14 cellular contexts compared by ENCODE assay signal in genomic region chr5:137186759-137187461, GRCh38.
DNase-seq lines count a peak whose midpoint lies in the region; ATAC-seq and TF ChIP-seq lines count a peak whose summit lies in the region.
"Had no signal": no experiment of that assay in that cellular context is flagged by ENCODE, and none has a peak within 500 bp of the region (broad histone marks: within the 10 kb centered on the region; RNA-seq: fewer than 3 reads in every experiment).

No MANE protein-coding gene starts in this region.

- H3K27me3 Mint-ChIP-seq in activated CD8-positive, alpha-beta T cell treated with anti-CD3 and anti-CD28 coated beads for 36 hours = peaks cover 7% of the 10 kb centered on the region
- H3K27me3 Mint-ChIP-seq: activated CD4-positive, alpha-beta memory T cell treated with anti-CD3 and anti-CD28 coated beads, Interleukin-2, amount 10 ng/mL, durations not matched to agents 7 days and 5 days; activated naive CD4-positive, alpha-beta T cell treated with anti-CD3 and anti-CD28 coated beads, Interleukin-2, amount 10 ng/mL, durations not matched to agents 7 days and 5 days had no signal

- no peak overlapping the region for H3K4me3 ChIP-seq in RWPE2 (ENCODE audit: severe bottlenecking)
- H3K4me3 ChIP-seq in foreskin fibroblast (ENCODE audit: low read depth in 1 of 2, low read length in 2 of 2) = no peak overlapping the region
- no peak overlapping the region for H3K4me3 ChIP-seq in psoas muscle

- intact Hi-C loops in psoas muscle (cut with DNase I) (no loop called here), posterior vena cava (cut with DNase I) (no loop called here)
- intact Hi-C loops in activated CD8-positive, alpha-beta T cell treated with anti-CD3 and anti-CD28 coated beads for 36 hours (cut with micrococcal nuclease) = no loop called here

- H3K36me3 ChIP-seq in RWPE2 (ENCODE audit: low read depth) (no peaks in the 10 kb centered on the region), psoas muscle (ENCODE audit: insufficient read depth in 1 of 2, low read depth in 1 of 2) (no peaks in the 10 kb centered on the region)

- H3K27ac ChIP-seq in RWPE2 (ENCODE audit: poor library complexity, severe bottlenecking) (no peak overlapping the region), psoas muscle (no peak overlapping the region)

- POLR2A ChIA-PET in activated CD8-positive, alpha-beta T cell treated with anti-CD3 and anti-CD28 coated beads for 36 hours (lab: Charles Lee) = no interaction called here

- H3K27me3 ChIP-seq in RWPE2 (ENCODE audit: insufficient read depth, poor library complexity, severe bottlenecking) = no peaks in the 10 kb centered on the region
- H3K27me3 ChIP-seq in psoas muscle (ENCODE audit: insufficient read depth in 3 of 3, low read length in 2 of 3) = peaks cover 0 to 3% (median 0%) of the 10 kb centered on the region in 3 donors

- ATAC-seq in RWPE2 (ENCODE audit: low read depth) (peak; percentile 48), psoas muscle (peak in 3 of 4 donors; percentile 48 to 80 (median 64))
- no peak for ATAC-seq in activated CD8-positive, alpha-beta T cell treated with anti-CD3 and anti-CD28 coated beads for 36 hours
- ATAC-seq: CD8-positive, alpha-beta T cell had no signal

- TF ChIP-seq CTCF in RWPE2 (IDR thresholded peaks at IDR 0.05; ENCODE audit: poor library complexity, severe bottlenecking) (no peak), foreskin fibroblast (IDR thresholded peaks at IDR 0.05; ENCODE audit: low read depth, low read length) (no peak), psoas muscle (IDR thresholded peaks at IDR 0.05) (no peak)
- no peak for TF ChIP-seq CTCF in activated CD8-positive, alpha-beta T cell treated with anti-CD3 and anti-CD28 coated beads for 36 hours (IDR thresholded peaks at IDR 0.05)

- peak; percentile 89 for DNase-seq in AG20443 (ENCODE audit: low spot score)
- no peak for DNase-seq in RWPE2 (ENCODE audit: low spot score)
- DNase-seq in foreskin fibroblast = peak; percentile 66 to 83
- peak; percentile 51 to 60 for DNase-seq in psoas muscle
- no peak for DNase-seq in activated CD8-positive, alpha-beta T cell treated with anti-CD3 and anti-CD28 coated beads for 36 hours
- no peak for DNase-seq in NCI-H446 (lab: John Stamatoyannopoulos, UW)
- DNase-seq in stimulated activated CD4-positive, alpha-beta T cell treated with anti-CD3 and anti-CD28 coated beads, Interleukin-4, amount 100 ng/mL, for 24 hours = no peak
- no peak for DNase-seq in posterior vena cava (ENCODE audit: low spot score)
- DNase-seq: activated CD4-positive, alpha-beta memory T cell treated with anti-CD3 and anti-CD28 coated beads, Interleukin-2, amount 10 ng/mL, durations not matched to agents 7 days and 5 days; activated naive CD4-positive, alpha-beta T cell treated with anti-CD3 and anti-CD28 coated beads, Interleukin-2, amount 10 ng/mL, durations not matched to agents 7 days and 5 days; CD8-positive, alpha-beta T cell; naive B cell; stimulated activated CD4-positive, alpha-beta T cell treated with anti-CD3 and anti-CD28 coated beads, Interleukin-12 subunit alpha, Interleukin-12 subunit beta, amount 100 ng/mL, for 4 hours had no signal

- WGBS in psoas muscle, 3 donors = 59 to 66% (median 64%) methylated on average over 5 of the region's 5 CpGs

- H3K27ac Mint-ChIP-seq in activated CD8-positive, alpha-beta T cell treated with anti-CD3 and anti-CD28 coated beads for 36 hours = no peak overlapping the region
- H3K27ac Mint-ChIP-seq: activated CD4-positive, alpha-beta memory T cell treated with anti-CD3 and anti-CD28 coated beads, Interleukin-2, amount 10 ng/mL, durations not matched to agents 7 days and 5 days; activated naive CD4-positive, alpha-beta T cell treated with anti-CD3 and anti-CD28 coated beads, Interleukin-2, amount 10 ng/mL, durations not matched to agents 7 days and 5 days; CD8-positive, alpha-beta T cell; T-helper 2 cell treated with Interferon-gamma antibody and Interleukin-4, amounts not matched to agents 5 μg/mL and 100 μg/mL, for 36 hours had no signal

- CTCF ChIA-PET in activated CD8-positive, alpha-beta T cell treated with anti-CD3 and anti-CD28 coated beads for 36 hours (lab: Charles Lee) = no interaction called here

- no peaks in the 10 kb centered on the region for H3K36me3 Mint-ChIP-seq in activated CD8-positive, alpha-beta T cell treated with anti-CD3 and anti-CD28 coated beads for 36 hours (ENCODE audit: low read depth)
- H3K36me3 Mint-ChIP-seq: activated naive CD4-positive, alpha-beta T cell treated with anti-CD3 and anti-CD28 coated beads, Interleukin-2, amount 10 ng/mL, durations not matched to agents 7 days and 5 days; CD8-positive, alpha-beta T cell; naive B cell had no signal

- peaks cover 21% of the 10 kb centered on the region for H3K4me1 ChIP-seq in RWPE2 (ENCODE audit: insufficient read depth, poor library complexity, severe bottlenecking)
- H3K4me1 ChIP-seq in psoas muscle = no peaks in the 10 kb centered on the region

- H3K9me3 ChIP-seq in RWPE2 (ENCODE audit: severe bottlenecking) (no peaks in the 10 kb centered on the region), psoas muscle (no peaks in the 10 kb centered on the region)

- no peaks in the 10 kb centered on the region for H3K4me1 Mint-ChIP-seq in activated CD8-positive, alpha-beta T cell treated with anti-CD3 and anti-CD28 coated beads for 36 hours (ENCODE audit: low read depth)
- H3K4me1 Mint-ChIP-seq: activated CD4-positive, alpha-beta memory T cell treated with anti-CD3 and anti-CD28 coated beads, Interleukin-2, amount 10 ng/mL, durations not matched to agents 7 days and 5 days; activated naive CD4-positive, alpha-beta T cell treated with anti-CD3 and anti-CD28 coated beads, Interleukin-2, amount 10 ng/mL, durations not matched to agents 7 days and 5 days; naive B cell had no signal

- no peaks in the 10 kb centered on the region for H3K9me3 Mint-ChIP-seq in activated CD8-positive, alpha-beta T cell treated with anti-CD3 and anti-CD28 coated beads for 36 hours
- H3K9me3 Mint-ChIP-seq: activated CD4-positive, alpha-beta memory T cell treated with anti-CD3 and anti-CD28 coated beads, Interleukin-2, amount 10 ng/mL, durations not matched to agents 7 days and 5 days; activated naive CD4-positive, alpha-beta T cell treated with anti-CD3 and anti-CD28 coated beads, Interleukin-2, amount 10 ng/mL, durations not matched to agents 7 days and 5 days; CD8-positive, alpha-beta T cell; T-helper 2 cell treated with Interferon-gamma antibody and Interleukin-4, amounts not matched to agents 5 μg/mL and 100 μg/mL, for 36 hours had no signal

- H3K4me3 Mint-ChIP-seq in activated CD8-positive, alpha-beta T cell treated with anti-CD3 and anti-CD28 coated beads for 36 hours = no peak overlapping the region
- H3K4me3 Mint-ChIP-seq: activated CD4-positive, alpha-beta memory T cell treated with anti-CD3 and anti-CD28 coated beads, Interleukin-2, amount 10 ng/mL, durations not matched to agents 7 days and 5 days; activated naive CD4-positive, alpha-beta T cell treated with anti-CD3 and anti-CD28 coated beads, Interleukin-2, amount 10 ng/mL, durations not matched to agents 7 days and 5 days; CD8-positive, alpha-beta T cell; naive B cell; T-helper 2 cell treated with Interferon-gamma antibody and Interleukin-4, amounts not matched to agents 5 μg/mL and 100 μg/mL, for 36 hours had no signal

Comparison
In these comparisons a context has a peak if more than half of its experiments do, and no peak if none do; other contexts are left out.
1. DNase-seq: peak in AG20443 (single experiment), foreskin fibroblast (2 of 2) and psoas muscle (2 of 2); none in RWPE2 (single experiment), activated CD8-positive, alpha-beta T cell treated with anti-CD3 and anti-CD28 coated beads for 36 hours (single experiment), NCI-H446 (0 of 2), stimulated activated CD4-positive, alpha-beta T cell treated with anti-CD3 and anti-CD28 coated beads, Interleukin-4, amount 100 ng/mL, for 24 hours (single experiment) and posterior vena cava (single experiment).